23 cellular contexts compared by ENCODE assay signal in genomic region chr2:98588880-98589425, GRCh38. TPM values are rescaled to one million over a fixed set of nuclear protein-coding genes. Genes with fewer than 3 reads are reported as not detected.
A peak's percentile ranks its signal among the peaks of the same experiment; 100 is the strongest.
DNase-seq lines count a peak whose midpoint lies in the region; ATAC-seq and TF ChIP-seq lines count a peak whose summit lies in the region.
"Had no signal": no experiment of that assay in that cellular context is flagged by ENCODE, and none has a peak within 500 bp of the region (broad histone marks: within the 10 kb centered on the region; RNA-seq: fewer than 3 reads in every experiment).

No MANE protein-coding gene starts in this region.

- no peak for TF ChIP-seq CTCF in foreskin fibroblast (IDR thresholded peaks at IDR 0.05; ENCODE audit: low read depth, low read length)

- peaks cover 21% of the 10 kb centered on the region for H3K4me1 Mint-ChIP-seq in activated naive CD4-positive, alpha-beta T cell treated with anti-CD3 and anti-CD28 coated beads, Interleukin-2, amount 10 ng/mL, durations not matched to agents 7 days and 5 days
- H3K4me1 Mint-ChIP-seq in activated naive CD8-positive, alpha-beta T cell treated with anti-CD3 and anti-CD28 coated beads, Interleukin-2, amount 10 ng/mL, durations not matched to agents 7 days and 5 days, result peaks cover 14% of the 10 kb centered on the region
- no peaks in the 10 kb centered on the region for H3K4me1 Mint-ChIP-seq in stimulated activated naive B cell treated with anti-CD40 and anti-IgM and Interleukin-4, amounts not matched to agents 10 μg/mL and 1 μg/mL and 100 μg/mL, for 72 hours
- H3K4me1 Mint-ChIP-seq: neural crest cell had no signal

- H3K9ac ChIP-seq in Karpas-422 (ENCODE audit: low read length), result no peak overlapping the region

- H3K4me3 ChIP-seq in Karpas-422 (ENCODE audit: low read length) (no peak overlapping the region), foreskin fibroblast (ENCODE audit: low read depth in 1 of 2, low read length in 2 of 2) (no peak overlapping the region)
- H3K4me3 ChIP-seq: MG63, PC-9, psoas muscle, tibial artery had no signal

- no peaks in the 10 kb centered on the region for H3K4me1 ChIP-seq in Karpas-422 (ENCODE audit: low read length)
- H3K4me1 ChIP-seq: psoas muscle, tibial artery had no signal

- no peaks in the 10 kb centered on the region for H3K27me3 ChIP-seq in Karpas-422 (ENCODE audit: low read length)
- H3K27me3 ChIP-seq: MG63, tibial artery had no signal

- CTCF ChIA-PET in activated naive CD4-positive, alpha-beta T cell treated with anti-CD3 and anti-CD28 coated beads, Interleukin-2, amount 10 ng/mL, durations not matched to agents 7 days and 5 days (lab: Charles Lee), result interaction anchor here (1.1 kb wide), 1 partner anchor 20 kb away, joined by 3 read pairs; no protein-coding TSS in a partner anchor

- H3K4me2 ChIP-seq in Karpas-422 (ENCODE audit: low read depth, low read length, poor library complexity, severe bottlenecking), result no peak overlapping the region
- H3K4me2 ChIP-seq: PC-9 had no signal

- H3K36me3 Mint-ChIP-seq in activated naive CD4-positive, alpha-beta T cell treated with anti-CD3 and anti-CD28 coated beads, Interleukin-2, amount 10 ng/mL, durations not matched to agents 7 days and 5 days, result peaks cover 73% of the 10 kb centered on the region
- H3K36me3 Mint-ChIP-seq in activated naive CD8-positive, alpha-beta T cell treated with anti-CD3 and anti-CD28 coated beads, Interleukin-2, amount 10 ng/mL, durations not matched to agents 7 days and 5 days, result peaks cover 50% of the 10 kb centered on the region
- H3K36me3 Mint-ChIP-seq in stimulated activated naive B cell treated with anti-CD40 and anti-IgM and Interleukin-4, amounts not matched to agents 10 μg/mL and 1 μg/mL and 100 μg/mL, for 72 hours, result peaks cover 17 to 42% of the 10 kb centered on the region in 2 donors

- no peaks in the 10 kb centered on the region for H3K9me2 ChIP-seq in Karpas-422 (replicated peaks; ENCODE audit: insufficient read depth, low read length)

- H3K27ac ChIP-seq in KOPT-K1 (ENCODE audit: low read depth, low read length, poor library complexity, severe bottlenecking), result peak overlapping the region; percentile 97
- H3K27ac ChIP-seq in Karpas-422 (ENCODE audit: low read length), result no peak overlapping the region
- H3K27ac ChIP-seq: HL-60, PC-9, psoas muscle, tibial artery had no signal

- H3K79me2 ChIP-seq in Karpas-422 (ENCODE audit: low read length), result no peaks in the 10 kb centered on the region

- POLR2A ChIA-PET in activated naive CD8-positive, alpha-beta T cell treated with anti-CD3 and anti-CD28 coated beads, Interleukin-2, amount 10 ng/mL, durations not matched to agents 7 days and 5 days (lab: Charles Lee), result no interaction called here

- peaks cover 60% of the 10 kb centered on the region for H3K36me3 ChIP-seq in KOPT-K1 (ENCODE audit: insufficient read depth, low read length)
- no peaks in the 10 kb centered on the region for H3K36me3 ChIP-seq in Karpas-422 (ENCODE audit: insufficient read depth, low read length)
- H3K36me3 ChIP-seq: MG63 had no signal

- no peak for DNase-seq in activated naive CD4-positive, alpha-beta T cell treated with anti-CD3 and anti-CD28 coated beads, Interleukin-2, amount 10 ng/mL, durations not matched to agents 7 days and 5 days
- no peak for DNase-seq in activated naive CD4-positive, alpha-beta T cell (lab: John Stamatoyannopoulos, UW)
- no peak for DNase-seq in activated naive CD8-positive, alpha-beta T cell treated with anti-CD3 and anti-CD28 coated beads, Interleukin-2, amount 10 ng/mL, durations not matched to agents 7 days and 5 days
- DNase-seq in stimulated activated naive B cell treated with anti-CD40 and anti-IgM and Interleukin-4, amounts not matched to agents 10 μg/mL and 1 μg/mL and 100 μg/mL, for 72 hours, result no peak
- no peak for DNase-seq in Karpas-422
- DNase-seq in foreskin fibroblast, result no peak
- DNase-seq: activated CD4-positive, CD25-positive, alpha-beta regulatory T cell; activated gamma-delta T cell treated with Interleukin-2 at 50 U/mL for 16 hours; DMS79; effector CD8-positive, alpha-beta T cell; GOT3; MG63; NCI-H1436; NCI-H2227 treated with DMSO at 0.1 percent for 48 hours; NCI-H82; PC-9; psoas muscle; stimulated activated CD4-positive, alpha-beta T cell treated with anti-CD3 and anti-CD28 coated beads, Interleukin-2, amount 100 ng/mL, for 24 hours; stimulated activated naive CD8-positive, alpha-beta T cell treated with anti-CD3 and anti-CD28 coated beads, Interleukin-15, Interleukin-2, amounts not matched to agents 100 U/mL and 50 U/mL, for 24 hours; tibial artery had no signal

- H3K27ac Mint-ChIP-seq in activated naive CD4-positive, alpha-beta T cell treated with anti-CD3 and anti-CD28 coated beads, Interleukin-2, amount 10 ng/mL, durations not matched to agents 7 days and 5 days, result peak overlapping the region; percentile 52
- peak overlapping the region; percentile 65 for H3K27ac Mint-ChIP-seq in activated naive CD8-positive, alpha-beta T cell treated with anti-CD3 and anti-CD28 coated beads, Interleukin-2, amount 10 ng/mL, durations not matched to agents 7 days and 5 days
- H3K27ac Mint-ChIP-seq in stimulated activated naive B cell treated with anti-CD40 and anti-IgM and Interleukin-4, amounts not matched to agents 10 μg/mL and 1 μg/mL and 100 μg/mL, for 72 hours, result peak overlapping the region; percentile 17

- H3K9me3 ChIP-seq in KOPT-K1 (ENCODE audit: insufficient read depth, low read length, poor library complexity, severe bottlenecking) (peaks cover 2% of the 10 kb centered on the region), Karpas-422 (ENCODE audit: low read length) (no peaks in the 10 kb centered on the region)
- H3K9me3 ChIP-seq: MG63, psoas muscle, tibial artery had no signal

- H4K20me1 ChIP-seq in Karpas-422 (ENCODE audit: insufficient read depth, low read depth, low read length), result no peaks in the 10 kb centered on the region

- no peaks in the 10 kb centered on the region for H3K27me3 Mint-ChIP-seq in activated naive CD4-positive, alpha-beta T cell treated with anti-CD3 and anti-CD28 coated beads, Interleukin-2, amount 10 ng/mL, durations not matched to agents 7 days and 5 days
- H3K27me3 Mint-ChIP-seq in activated naive CD8-positive, alpha-beta T cell treated with anti-CD3 and anti-CD28 coated beads, Interleukin-2, amount 10 ng/mL, durations not matched to agents 7 days and 5 days, result no peaks in the 10 kb centered on the region
- no peaks in the 10 kb centered on the region for H3K27me3 Mint-ChIP-seq in stimulated activated naive B cell treated with anti-CD40 and anti-IgM and Interleukin-4, amounts not matched to agents 10 μg/mL and 1 μg/mL and 100 μg/mL, for 72 hours

- H2AFZ ChIP-seq in Karpas-422 (ENCODE audit: low read length), result no peak overlapping the region
- H2AFZ ChIP-seq: PC-9 had no signal

- no peak for ATAC-seq in activated naive CD8-positive, alpha-beta T cell treated with anti-CD3 and anti-CD28 coated beads, Interleukin-2, amount 10 ng/mL, durations not matched to agents 7 days and 5 days (ENCODE audit: low read depth)
- ATAC-seq in stimulated activated naive B cell treated with anti-CD40 and anti-IgM and Interleukin-4, amounts not matched to agents 10 μg/mL and 1 μg/mL and 100 μg/mL, for 72 hours (replicated peaks), result no peak
- ATAC-seq: psoas muscle; stimulated activated naive CD8-positive, alpha-beta T cell treated with anti-CD3 and anti-CD28 coated beads, Interleukin-15, Interleukin-2, amounts not matched to agents 100 U/mL and 50 U/mL, for 24 hours had no signal

- peaks cover 7% of the 10 kb centered on the region for H3K9me3 Mint-ChIP-seq in activated naive CD4-positive, alpha-beta T cell treated with anti-CD3 and anti-CD28 coated beads, Interleukin-2, amount 10 ng/mL, durations not matched to agents 7 days and 5 days
- H3K9me3 Mint-ChIP-seq in activated naive CD8-positive, alpha-beta T cell treated with anti-CD3 and anti-CD28 coated beads, Interleukin-2, amount 10 ng/mL, durations not matched to agents 7 days and 5 days, result peaks cover 8% of the 10 kb centered on the region
- H3K9me3 Mint-ChIP-seq in stimulated activated naive B cell treated with anti-CD40 and anti-IgM and Interleukin-4, amounts not matched to agents 10 μg/mL and 1 μg/mL and 100 μg/mL, for 72 hours, result peaks cover 4% of the 10 kb centered on the region in 2 donors

- no peak overlapping the region for H3K4me3 Mint-ChIP-seq in activated naive CD4-positive, alpha-beta T cell treated with anti-CD3 and anti-CD28 coated beads, Interleukin-2, amount 10 ng/mL, durations not matched to agents 7 days and 5 days
- no peak overlapping the region for H3K4me3 Mint-ChIP-seq in activated naive CD8-positive, alpha-beta T cell treated with anti-CD3 and anti-CD28 coated beads, Interleukin-2, amount 10 ng/mL, durations not matched to agents 7 days and 5 days
- no peak overlapping the region for H3K4me3 Mint-ChIP-seq in stimulated activated naive B cell treated with anti-CD40 and anti-IgM and Interleukin-4, amounts not matched to agents 10 μg/mL and 1 μg/mL and 100 μg/mL, for 72 hours
- H3K4me3 Mint-ChIP-seq: neural crest cell had no signal

RNA-seq across cellular contexts. Expression of gene COA5, which starts 19.4 kb away (rescaled TPM):
- 10 to 100 TPM; 36.2 to 36.7 TPM for total RNA-seq in activated naive CD8-positive, alpha-beta T cell treated with anti-CD3 and anti-CD28 coated beads, Interleukin-2, amount 10 ng/mL, durations not matched to agents 7 days and 5 days
- total RNA-seq in Karpas-422 (2014; rRNA removed; shearing (Covaris generic); ENCODE audit: low replicate concordance), result 39.1 and 66.2 TPM in 2 replicates

RNA-seq across cellular contexts. Expression of gene UNC50, which starts 19.4 kb away (rescaled TPM):
- total RNA-seq in activated naive CD8-positive, alpha-beta T cell treated with anti-CD3 and anti-CD28 coated beads, Interleukin-2, amount 10 ng/mL, durations not matched to agents 7 days and 5 days, result 10 to 100 TPM; 31.3 to 34.9 TPM
- total RNA-seq in Karpas-422 (2014; rRNA removed; shearing (Covaris generic); ENCODE audit: low replicate concordance), result 30.3 and 36.4 TPM in 2 replicates
